Comparison of ENCODE assay signal across 7 cellular contexts in genomic region chr1:166479052-166479631, GRCh38.
DNase-seq lines count a peak whose midpoint lies in the region; FAIRE-seq and TF ChIP-seq lines count a peak whose summit lies in the region.

No MANE protein-coding gene starts in this region.

- no TSS peak for BruUV-seq in endothelial cell of umbilical vein (replicated peaks; lab: Mats Ljungman, UMichigan)

- no peaks in the 10 kb centered on the region for H4K20me1 ChIP-seq in endothelial cell of umbilical vein (replicated peaks; ENCODE audit: control insufficient read depth, extremely low read depth, insufficient read depth, low read length)

- CTCF ChIA-PET in activated CD4-positive, alpha-beta T cell treated with anti-CD3 and anti-CD28 coated beads, Interleukin-2, amount 10 ng/mL, durations not matched to agents 7 days and 5 days (lab: Charles Lee): interaction anchor here (0.9 to 1.6 kb wide), 3 partner anchors 11 to 551 kb away, joined by 3 to 4 read pairs (median 3); no protein-coding TSS in a partner anchor
- CTCF ChIA-PET in endothelial cell of umbilical vein (lab: Charles Lee): interaction anchor here (0.6 to 5.3 kb wide), 22 partner anchors 9 to 1086 kb away, joined by 3 to 126 read pairs (median 4); partner anchors contain the start of gene FAM78B

- dilution Hi-C loops in endothelial cell of umbilical vein (cut with MboI; ENCODE audit: extremely low pct_ligation_motif_present, low sequenced_read_pairs): no loop called here

- H3K9ac ChIP-seq in endothelial cell of umbilical vein (replicated peaks; ENCODE audit: extremely low read depth, insufficient read depth, low read length): no peak overlapping the region

- in situ Hi-C loops in HAP-1 (cut with MboI; ENCODE audit: low sequenced_read_pairs): loop anchor here (10.0 kb wide), 1 partner anchor 544 kb away; no protein-coding TSS in a partner anchor

- H3K27me3 ChIP-seq in HAP-1 (ENCODE audit: low read depth) (no peaks in the 10 kb centered on the region), endothelial cell of umbilical vein (ENCODE audit: control insufficient read depth in 2 of 2, insufficient read depth in 2 of 2, low read length in 2 of 2) (no peaks in the 10 kb centered on the region), tibial artery (peaks cover 0 to 1% of the 10 kb centered on the region in 2 donors)

- no peaks in the 10 kb centered on the region for H3K36me3 ChIP-seq in HAP-1 (replicated peaks)
- H3K36me3 ChIP-seq in endothelial cell of umbilical vein (ENCODE audit: control insufficient read depth in 2 of 2, extremely low read depth in 1 of 2, insufficient read depth in 2 of 2, low read length in 2 of 2): no peaks in the 10 kb centered on the region
- no peaks in the 10 kb centered on the region for H3K36me3 ChIP-seq in tibial artery

- DNase-seq in GM04504 (ENCODE audit: low read depth) (peak; percentile 15), HAP-1 (ENCODE audit: low spot score in 2 of 2) (peak; percentile 15 to 64), NCI-H2171 treated with DMSO at 0.1 percent for 48 hours (lab: John Stamatoyannopoulos, UW) (peak; percentile 42), endothelial cell of umbilical vein (ENCODE audit: low read depth, low spot score) (peak; percentile 53), tibial artery (peak in 1 of 2 donors; percentile 54)
- peak; percentile 55 for DNase-seq in activated CD4-positive, alpha-beta T cell treated with anti-CD3 and anti-CD28 coated beads, Interleukin-2, amount 10 ng/mL, durations not matched to agents 7 days and 5 days

- H3K4me2 ChIP-seq in endothelial cell of umbilical vein (ENCODE audit: insufficient read depth, low read length): no peak overlapping the region

- H3K27me3 Mint-ChIP-seq in activated CD4-positive, alpha-beta T cell treated with anti-CD3 and anti-CD28 coated beads, Interleukin-2, amount 10 ng/mL, durations not matched to agents 7 days and 5 days: peaks cover 2% of the 10 kb centered on the region
- H3K27me3 Mint-ChIP-seq in nephron (ENCODE audit: low read depth): peaks cover 10% of the 10 kb centered on the region

- no peak overlapping the region for H3K27ac Mint-ChIP-seq in activated CD4-positive, alpha-beta T cell treated with anti-CD3 and anti-CD28 coated beads, Interleukin-2, amount 10 ng/mL, durations not matched to agents 7 days and 5 days
- no peak overlapping the region for H3K27ac Mint-ChIP-seq in nephron

- H3K4me3 ChIP-seq in HAP-1 (no peak overlapping the region), endothelial cell of umbilical vein (replicated peaks in 1 of 3; ENCODE audit: insufficient read depth in 1 of 3, low read depth in 1 of 3, low read length in 3 of 3) (no peak overlapping the region), tibial artery (no peak overlapping the region)

- peak; percentile 50 for FAIRE-seq in endothelial cell of umbilical vein (lab: Jason Lieb, UNC)

- no peak overlapping the region for H3K4me3 Mint-ChIP-seq in activated CD4-positive, alpha-beta T cell treated with anti-CD3 and anti-CD28 coated beads, Interleukin-2, amount 10 ng/mL, durations not matched to agents 7 days and 5 days
- H3K4me3 Mint-ChIP-seq in nephron: no peak overlapping the region

- H3K79me2 ChIP-seq in endothelial cell of umbilical vein (ENCODE audit: control insufficient read depth, insufficient read depth, low read length): no peaks in the 10 kb centered on the region

- TF ChIP-seq POLR2A in endothelial cell of umbilical vein (IDR thresholded peaks at IDR 0.05; ENCODE audit: low read depth, low read length): no peak

- POLR2A ChIA-PET in activated CD4-positive, alpha-beta T cell treated with anti-CD3 and anti-CD28 coated beads, Interleukin-2, amount 10 ng/mL, durations not matched to agents 7 days and 5 days (lab: Charles Lee): no interaction called here
- POLR2A ChIA-PET in endothelial cell of umbilical vein (lab: Charles Lee): no interaction called here

- H2AFZ ChIP-seq in endothelial cell of umbilical vein (ENCODE audit: low read depth, low read length): no peak overlapping the region

- H3K9me3 ChIP-seq in HAP-1 (no peaks in the 10 kb centered on the region), endothelial cell of umbilical vein (replicated peaks; ENCODE audit: control insufficient read depth, insufficient read depth, low read length) (no peaks in the 10 kb centered on the region), tibial artery (no peaks in the 10 kb centered on the region)

- intact Hi-C loops in endothelial cell of umbilical vein (cut with micrococcal nuclease) (loop anchor here (1.0 to 2.0 kb wide), 5 partner anchors 348 to 878 kb away; no protein-coding TSS in a partner anchor), tibial artery (cut with DNase I; ENCODE audit: low total_unique reads) (loop anchor here (10.0 kb wide), 1 partner anchor 544 kb away; no protein-coding TSS in a partner anchor)

- no peaks in the 10 kb centered on the region for H3K9me1 ChIP-seq in endothelial cell of umbilical vein (replicated peaks; ENCODE audit: control insufficient read depth, extremely low read depth, insufficient read depth, low read length)

- H3K36me3 Mint-ChIP-seq in activated CD4-positive, alpha-beta T cell treated with anti-CD3 and anti-CD28 coated beads, Interleukin-2, amount 10 ng/mL, durations not matched to agents 7 days and 5 days (ENCODE audit: low read depth): no peaks in the 10 kb centered on the region
- no peaks in the 10 kb centered on the region for H3K36me3 Mint-ChIP-seq in nephron (ENCODE audit: low read depth)

- no peaks in the 10 kb centered on the region for H3K4me1 ChIP-seq in HAP-1
- no peaks in the 10 kb centered on the region for H3K4me1 ChIP-seq in endothelial cell of umbilical vein (ENCODE audit: control insufficient read depth, extremely low read depth, insufficient read depth, low read length)
- H3K4me1 ChIP-seq in tibial artery: no peaks in the 10 kb centered on the region

- H3K27ac ChIP-seq in endothelial cell of umbilical vein (ENCODE audit: insufficient read depth, low read depth, low read length) (no peak overlapping the region), tibial artery (no peak overlapping the region)

- no peaks in the 10 kb centered on the region for H3K4me1 Mint-ChIP-seq in activated CD4-positive, alpha-beta T cell treated with anti-CD3 and anti-CD28 coated beads, Interleukin-2, amount 10 ng/mL, durations not matched to agents 7 days and 5 days
- no peaks in the 10 kb centered on the region for H3K4me1 Mint-ChIP-seq in nephron

- H3K9me3 Mint-ChIP-seq in activated CD4-positive, alpha-beta T cell treated with anti-CD3 and anti-CD28 coated beads, Interleukin-2, amount 10 ng/mL, durations not matched to agents 7 days and 5 days: no peaks in the 10 kb centered on the region
- no peaks in the 10 kb centered on the region for H3K9me3 Mint-ChIP-seq in nephron

- peak; percentile 53 to 59 for TF ChIP-seq CTCF in endothelial cell of umbilical vein (IDR thresholded peaks at IDR 0.05; ENCODE audit: extremely low read depth in 1 of 2, insufficient read depth in 1 of 2, low read depth in 1 of 2, low read length in 2 of 2)
- peak; percentile 80 to 86 (median 84) for TF ChIP-seq CTCF in nephron (IDR thresholded peaks at IDR 0.05; ENCODE audit: unreplicated experiment in 3 of 3)
- peak; percentile 60 to 75 for TF ChIP-seq CTCF in tibial artery (IDR thresholded peaks at IDR 0.05)

TF ChIP-seq in endothelial cell of umbilical vein, 7 proteins besides CTCF, POLR2A, EP300 and RAD21:
- TF ChIP-seq JUN (IDR thresholded peaks at IDR 0.05; ENCODE audit: borderline replicate concordance, insufficient read depth, insufficient read length, low read depth) (no peak), FOS (IDR thresholded peaks at IDR 0.05; ENCODE audit: borderline replicate concordance, insufficient read depth, low read length) (no peak), EZH2 (IDR thresholded peaks at IDR 0.05; ENCODE audit: borderline replicate concordance, low read depth, low read length, severe bottlenecking) (no peak), GATA2 (IDR thresholded peaks at IDR 0.05; ENCODE audit: insufficient read depth, insufficient read length, low read depth, low read length) (no peak), MAX (IDR thresholded peaks at IDR 0.05; ENCODE audit: insufficient read depth, insufficient read length) (no peak)
